In genomic region chr10:64636461-64636860, GRCh38 we compare ENCODE assay signal across 19 cellular contexts.
"Had no signal": no experiment of that assay in that cellular context is flagged by ENCODE, and none has a peak within 500 bp of the region (broad histone marks: within the 10 kb centered on the region; RNA-seq: fewer than 3 reads in every experiment).

No MANE protein-coding gene starts in this region.

- H3K4me3 Mint-ChIP-seq: activated T-cell treated with anti-CD3 and anti-CD28 coated beads, Interleukin-2, amount 50 U/mL, for 72 hours; naive thymus-derived CD8-positive, alpha-beta T cell; stimulated activated naive CD8-positive, alpha-beta T cell treated with anti-CD3 and anti-CD28 coated beads, Interleukin-15, amount 100 ng/mL, for 72 hours; T-helper 1 cell treated with Interleukin-12 subunit alpha and Interleukin-12 subunit beta and Interleukin-4 antibody, amounts not matched to agents 30 μg/mL and 1 μg/mL, for 36 hours had no signal

- H3K27me3 Mint-ChIP-seq: naive thymus-derived CD8-positive, alpha-beta T cell; progenitor cell of endocrine pancreas; stimulated activated naive CD8-positive, alpha-beta T cell treated with anti-CD3 and anti-CD28 coated beads, Interleukin-15, amount 100 ng/mL, for 72 hours had no signal

- H3K4me1 Mint-ChIP-seq: naive thymus-derived CD8-positive, alpha-beta T cell; stimulated activated naive CD8-positive, alpha-beta T cell treated with anti-CD3 and anti-CD28 coated beads, Interleukin-15, amount 100 ng/mL, for 72 hours had no signal

- H3K27ac Mint-ChIP-seq: activated T-cell treated with anti-CD3 and anti-CD28 coated beads, Interleukin-2, amount 50 U/mL, for 72 hours; naive thymus-derived CD8-positive, alpha-beta T cell; progenitor cell of endocrine pancreas; stimulated activated naive CD8-positive, alpha-beta T cell treated with anti-CD3 and anti-CD28 coated beads, Interleukin-15, amount 100 ng/mL, for 72 hours; T-helper 1 cell treated with Interleukin-12 subunit alpha and Interleukin-12 subunit beta and Interleukin-4 antibody, amounts not matched to agents 30 μg/mL and 1 μg/mL, for 36 hours had no signal

- ATAC-seq: activated T-cell treated with anti-CD3 and anti-CD28 coated beads, Interleukin-2, amount 50 U/mL, for 72 hours; naive thymus-derived CD8-positive, alpha-beta T cell; right cardiac atrium; stimulated activated naive CD8-positive, alpha-beta T cell treated with anti-CD3 and anti-CD28 coated beads, Interleukin-15, amount 100 ng/mL, for 72 hours had no signal

- H3K9me3 Mint-ChIP-seq: stimulated activated naive CD8-positive, alpha-beta T cell treated with anti-CD3 and anti-CD28 coated beads, Interleukin-15, amount 100 ng/mL, for 72 hours; T-helper 1 cell treated with Interleukin-12 subunit alpha and Interleukin-12 subunit beta and Interleukin-4 antibody, amounts not matched to agents 30 μg/mL and 1 μg/mL, for 36 hours had no signal

- DNase-seq: activated CD4-positive, CD25-positive, alpha-beta regulatory T cell treated with anti-CD3 and anti-CD28 coated beads, Interleukin-2, amount 50 U/mL, for 72 hours; activated effector memory CD4-positive, alpha-beta T cell treated with anti-CD3 and anti-CD28 coated beads, Interleukin-2, amount 50 U/mL, for 16 hours; activated naive CD4-positive, alpha-beta T cell treated with anti-CD3 and anti-CD28 coated beads, Interleukin-2, amount 50 U/mL, for 16 hours; activated T-cell treated with anti-CD3 and anti-CD28 coated beads, Interleukin-2, amount 50 U/mL, for 72 hours; effector CD8-positive, alpha-beta T cell; esophagus squamous epithelium; glutamatergic neuron; left ventricle myocardium inferior; mammary epithelial cell; naive thymus-derived CD8-positive, alpha-beta T cell; right cardiac atrium; stimulated activated CD4-positive, alpha-beta T cell treated with anti-CD3 and anti-CD28 coated beads, Interleukin-15, amount 100 ng/mL, for 24 hours; stimulated activated CD4-positive, alpha-beta T cell treated with anti-CD3 and anti-CD28 coated beads, Interleukin-2, amount 100 ng/mL, for 48 hours; stimulated activated naive CD8-positive, alpha-beta T cell treated with anti-CD3 and anti-CD28 coated beads, Interleukin-15, amount 100 ng/mL, for 72 hours; upper lobe of left lung had no signal

- H3K36me3 Mint-ChIP-seq: naive thymus-derived CD8-positive, alpha-beta T cell had no signal

- H3K27ac ChIP-seq: ascending aorta, esophagus squamous epithelium, left ventricle myocardium inferior, thoracic aorta, upper lobe of left lung had no signal
